Comparison of ENCODE assay signal across 9 cellular contexts in the genomic region with DNA sequence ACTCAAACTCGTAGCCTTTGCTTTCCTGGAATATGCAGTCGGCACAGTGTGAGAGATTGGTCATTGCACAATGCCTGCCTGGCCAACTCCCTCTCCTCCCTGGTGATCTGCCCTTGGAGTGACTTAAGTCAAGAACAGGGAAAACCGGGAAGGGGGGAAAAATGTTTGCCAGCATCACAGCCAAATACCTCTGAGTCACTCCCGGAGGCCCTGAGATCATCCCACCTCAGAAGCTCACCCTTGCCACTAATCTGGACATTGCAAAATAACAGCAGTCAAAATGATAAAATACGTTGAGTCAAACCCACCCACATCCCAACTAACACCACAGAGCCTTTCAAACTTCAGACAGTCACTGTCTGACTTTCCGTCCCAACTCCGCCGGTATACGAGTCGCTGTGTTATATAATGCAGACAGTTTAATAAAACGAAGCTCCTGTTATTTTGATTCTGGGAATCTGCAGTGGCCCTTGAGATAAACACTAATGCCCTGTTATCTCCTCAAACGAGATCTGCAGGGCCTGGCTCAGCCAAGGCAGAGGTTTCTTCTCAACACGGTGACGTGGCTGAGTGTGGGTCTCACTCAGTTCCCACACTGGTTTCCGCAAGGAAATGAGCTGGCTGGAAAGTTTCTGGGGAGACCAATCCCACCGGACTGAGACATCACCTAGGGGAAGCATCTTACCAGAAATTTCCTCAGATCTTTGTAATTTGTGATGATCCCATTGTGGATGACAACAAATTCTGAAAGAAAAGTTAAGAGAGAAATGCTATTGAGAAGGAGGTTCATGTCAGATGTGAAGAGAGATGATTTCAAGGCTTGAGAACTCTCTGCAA. TPM values are rescaled to one million over a fixed set of nuclear protein-coding genes. Genes with fewer than 3 reads are reported as not detected.
DNase-seq lines count a peak whose midpoint lies in the region; ATAC-seq, FAIRE-seq and TF ChIP-seq lines count a peak whose summit lies in the region.
"Had no signal": no experiment of that assay in that cellular context is flagged by ENCODE, and none has a peak within 500 bp of the region (broad histone marks: within the 10 kb centered on the region; RNA-seq: fewer than 3 reads in every experiment).

No MANE protein-coding gene starts in this region.

- H2AFZ ChIP-seq in HepG2 (ENCODE audit: low read length), result no peak overlapping the region

- H3K27ac Mint-ChIP-seq in chondrocyte (ENCODE audit: unreplicated experiment), result peak overlapping the region; percentile 73
- H3K27ac Mint-ChIP-seq in CD4-positive, alpha-beta T cell, result no peak overlapping the region
- H3K27ac Mint-ChIP-seq in activated T-cell treated with anti-CD3 and anti-CD28 coated beads, Interleukin-2, amount 50 U/mL, for 24 hours, result no peak overlapping the region
- no peak overlapping the region for H3K27ac Mint-ChIP-seq in naive thymus-derived CD8-positive, alpha-beta T cell

- CTCF ChIA-PET in HepG2 (lab: Yijun Ruan, JAX; ENCODE audit: low intra/inter-chr PET ratio, low total read pairs), result interaction anchor here (3.0 kb wide), 1 partner anchor 38 kb away, joined by 26 read pairs; no protein-coding TSS in a partner anchor
- CTCF ChIA-PET in CD4-positive, alpha-beta T cell (lab: Charles Lee), result interaction anchor here (1.8 kb wide), 1 partner anchor 16 kb away, joined by 5 read pairs; no protein-coding TSS in a partner anchor

- H3K9ac ChIP-seq in HUES64 (ENCODE audit: low read depth, low read length), result peak overlapping the region; percentile 87
- no peak overlapping the region for H3K9ac ChIP-seq in HepG2 (ENCODE audit: insufficient read depth, low read depth, low read length)

- no peak overlapping the region for H3K4me3 Mint-ChIP-seq in chondrocyte (ENCODE audit: unreplicated experiment)
- no peak overlapping the region for H3K4me3 Mint-ChIP-seq in CD4-positive, alpha-beta T cell
- H3K4me3 Mint-ChIP-seq in activated T-cell treated with anti-CD3 and anti-CD28 coated beads, Interleukin-2, amount 50 U/mL, for 24 hours, result no peak overlapping the region
- H3K4me3 Mint-ChIP-seq in naive thymus-derived CD8-positive, alpha-beta T cell, result no peak overlapping the region

- no peak for TF ChIP-seq RAD21 in HepG2 (CRISPR knock-in tag; IDR thresholded peaks at IDR 0.05)

- H3K4me3 ChIP-seq in HUES64 (ENCODE audit: low read length) (no peak overlapping the region; the same call in 1 of the 2 replicates), HepG2 (replicated peaks in 1 of 3; ENCODE audit: insufficient read depth in 1 of 3, low read depth in 2 of 3, low read length in 3 of 3) (no peak overlapping the region), upper lobe of right lung (no peak overlapping the region)
- H3K4me3 ChIP-seq: SK-N-MC had no signal

- peaks cover 18% of the 10 kb centered on the region for H3K4me1 ChIP-seq in HUES64 (ENCODE audit: insufficient read depth, low read length)
- H3K4me1 ChIP-seq in HepG2 (ENCODE audit: insufficient read depth, low read length), result 0 out of 2 replicates have a peak, but pooled peaks cover 8% of the 10 kb centered on the region
- peaks cover 5% of the 10 kb centered on the region for H3K4me1 ChIP-seq in upper lobe of right lung

- BruUV-seq in HepG2 (replicated peaks; lab: Mats Ljungman, UMichigan), result no TSS peak

- H3K27me3 ChIP-seq in HUES64 (ENCODE audit: insufficient read depth, low read length), result no peaks in the 10 kb centered on the region
- peaks cover 4 to 32% of the 10 kb centered on the region in 2 experiments; a peak in 4 of 5 replicates for H3K27me3 ChIP-seq in HepG2 (ENCODE audit: control insufficient read depth in 1 of 2, insufficient read depth in 2 of 2, low read length in 2 of 2)
- no peaks in the 10 kb centered on the region for H3K27me3 ChIP-seq in upper lobe of right lung
- peaks cover 6% of the 10 kb centered on the region for H3K27me3 ChIP-seq in CD4-positive, alpha-beta T cell (ENCODE audit: control insufficient read depth, insufficient read depth, low read length)

- no peaks in the 10 kb centered on the region for H3K79me2 ChIP-seq in HepG2 (ENCODE audit: insufficient read depth, low read length)

- ATAC-seq in HepG2 (no peak), upper lobe of right lung (peak; percentile 55)
- no peak for ATAC-seq in CD4-positive, alpha-beta T cell (ENCODE audit: poor library complexity)
- no peak for ATAC-seq in naive thymus-derived CD8-positive, alpha-beta T cell

- H3K36me3 Mint-ChIP-seq in chondrocyte (ENCODE audit: low read depth), result peaks cover 2% of the 10 kb centered on the region
- no peaks in the 10 kb centered on the region for H3K36me3 Mint-ChIP-seq in CD4-positive, alpha-beta T cell (ENCODE audit: low read depth)
- H3K36me3 Mint-ChIP-seq in activated T-cell treated with anti-CD3 and anti-CD28 coated beads, Interleukin-2, amount 50 U/mL, for 24 hours (ENCODE audit: low read depth), result no peaks in the 10 kb centered on the region
- H3K36me3 Mint-ChIP-seq in naive thymus-derived CD8-positive, alpha-beta T cell, result no peaks in the 10 kb centered on the region

- TF ChIP-seq POLR2A in HepG2 (IDR thresholded peaks at IDR 0.05; ENCODE audit: insufficient read depth in 1 of 2, low read depth in 2 of 2, low read length in 2 of 2), result no peak

- no peak overlapping the region for H3K4me2 ChIP-seq in HepG2 (ENCODE audit: low read depth, low read length)

- FAIRE-seq in HepG2 (lab: Jason Lieb, UNC), result no peak

- TF ChIP-seq CTCF in chondrocyte (IDR thresholded peaks at IDR 0.05) (no peak), HepG2 (CRISPR knock-in tag; IDR thresholded peaks at IDR 0.05) (no peak), upper lobe of right lung (IDR thresholded peaks at IDR 0.05) (no peak)
- TF ChIP-seq CTCF in CD4-positive, alpha-beta T cell (IDR thresholded peaks at IDR 0.05), result no peak

- H3K36me3 ChIP-seq in HUES64 (ENCODE audit: insufficient read depth, low read length) (peaks cover 86% of the 10 kb centered on the region), HepG2 (replicated peaks in 1 of 2; ENCODE audit: control insufficient read depth in 1 of 2, insufficient read depth in 2 of 2, low read length in 2 of 2) (no peaks in the 10 kb centered on the region), upper lobe of right lung (no peaks in the 10 kb centered on the region)

- no peaks in the 10 kb centered on the region for H3K9me3 Mint-ChIP-seq in chondrocyte (ENCODE audit: low read depth)
- no peaks in the 10 kb centered on the region for H3K9me3 Mint-ChIP-seq in CD4-positive, alpha-beta T cell
- H3K9me3 Mint-ChIP-seq in activated T-cell treated with anti-CD3 and anti-CD28 coated beads, Interleukin-2, amount 50 U/mL, for 24 hours, result no peaks in the 10 kb centered on the region
- H3K9me3 Mint-ChIP-seq in naive thymus-derived CD8-positive, alpha-beta T cell, result no peaks in the 10 kb centered on the region

- TF ChIP-seq EP300 in HepG2 (IDR thresholded peaks at IDR 0.05; ENCODE audit: low read depth in 2 of 2, low read length in 2 of 2) (no peak), HepG2 (CRISPR knock-in tag; IDR thresholded peaks at IDR 0.05; ENCODE audit: borderline replicate concordance) (no peak)

- H3K9me3 ChIP-seq in HUES64 (ENCODE audit: insufficient read depth, low read depth, low read length) (no peaks in the 10 kb centered on the region), HepG2 (ENCODE audit: low read length) (no peaks in the 10 kb centered on the region), upper lobe of right lung (no peaks in the 10 kb centered on the region)
- H3K9me3 ChIP-seq in CD4-positive, alpha-beta T cell (ENCODE audit: control insufficient read depth, low read length), result no peaks in the 10 kb centered on the region

- POLR2A ChIA-PET in HepG2 (lab: Yijun Ruan, JAX), result no interaction called here
- POLR2A ChIA-PET in CD4-positive, alpha-beta T cell (lab: Charles Lee), result no interaction called here
- POLR2A ChIA-PET in naive thymus-derived CD8-positive, alpha-beta T cell (lab: Charles Lee), result no interaction called here

- intact Hi-C loops in HepG2 (cut with micrococcal nuclease; ENCODE audit: unreplicated experiment), result no loop called here
- intact Hi-C loops in upper lobe of right lung (cut with DNase I), result no loop called here
- intact Hi-C loops in CD4-positive, alpha-beta T cell (cut with DNase I, micrococcal nuclease), result no loop called here

- no peaks in the 10 kb centered on the region for H3K27me3 Mint-ChIP-seq in chondrocyte (ENCODE audit: low read depth)
- H3K27me3 Mint-ChIP-seq in CD4-positive, alpha-beta T cell, result peaks cover 28% of the 10 kb centered on the region
- H3K27me3 Mint-ChIP-seq in activated T-cell treated with anti-CD3 and anti-CD28 coated beads, Interleukin-2, amount 50 U/mL, for 24 hours, result peaks cover 30% of the 10 kb centered on the region
- peaks cover 8 to 37% (median 20%) of the 10 kb centered on the region in 5 donors for H3K27me3 Mint-ChIP-seq in naive thymus-derived CD8-positive, alpha-beta T cell

- DNase-seq in chondrocyte (ENCODE audit: low spot score) (no peak), HepG2 (ENCODE audit: low spot score) (peak; percentile 21), upper lobe of right lung (no peak)
- DNase-seq in CD4-positive, alpha-beta T cell, result no peak
- DNase-seq in activated T-cell treated with anti-CD3 and anti-CD28 coated beads, Interleukin-2, amount 50 U/mL, for 24 hours, result no peak
- no peak for DNase-seq in naive thymus-derived CD8-positive, alpha-beta T cell
- no peak for DNase-seq in stimulated activated CD4-positive, alpha-beta T cell treated with anti-CD3 and anti-CD28 coated beads, Interleukin-2, amount 100 ng/mL, for 24 hours

- H3K27ac ChIP-seq in HUES64 (ENCODE audit: low read depth, low read length) (peak overlapping the region; percentile 100), HepG2 (ENCODE audit: extremely low read length, insufficient read depth, low read length) (no peak overlapping the region), upper lobe of right lung (peak overlapping the region; percentile 71)
- no peak overlapping the region for H3K27ac ChIP-seq in CD4-positive, alpha-beta T cell (ENCODE audit: low read depth, low read length)
- H3K27ac ChIP-seq: SK-N-MC had no signal

- no peaks in the 10 kb centered on the region for H4K20me1 ChIP-seq in HepG2 (ENCODE audit: insufficient read depth, low read length)

- peaks cover 47% of the 10 kb centered on the region for H3K4me1 Mint-ChIP-seq in chondrocyte (ENCODE audit: low read depth)
- H3K4me1 Mint-ChIP-seq in CD4-positive, alpha-beta T cell (ENCODE audit: low read depth), result no peaks in the 10 kb centered on the region
- H3K4me1 Mint-ChIP-seq in activated T-cell treated with anti-CD3 and anti-CD28 coated beads, Interleukin-2, amount 50 U/mL, for 24 hours (ENCODE audit: low read depth), result peaks cover 6% of the 10 kb centered on the region
- peaks cover 0 to 2% (median 0%) of the 10 kb centered on the region in 4 donors for H3K4me1 Mint-ChIP-seq in naive thymus-derived CD8-positive, alpha-beta T cell

- in situ Hi-C loops in HepG2 (cut with HindIII; ENCODE audit: extremely low pct_ligation_motif_present, low pct_unique_long_range_greater_than_20kb), result no loop called here

- 80% methylated on average over 16 of the region's 16 CpGs for WGBS in HUES64
- 14% methylated on average over 16 of the region's 16 CpGs for WGBS in HepG2 (ENCODE audit: low lambda C conversion rate)

RNA-seq across cellular contexts. Expression of a gene that starts 22.1 kb away (rescaled TPM):
- polyA plus RNA-seq in HUES64 (2013, experiment 1 of 2), result 67.4 TPM
- 66.3 TPM for polyA plus RNA-seq in HUES64 (2013, experiment 2 of 2)
- total RNA-seq in chondrocyte, result 16.8 to 46.1 TPM (median 18.8 TPM) in 3 replicates
- total RNA-seq in HepG2 (2016; rRNA removed; fragmentation: Illumina TruSeq; extraction: Trizol), result 0.10 and 0.18 TPM in 2 replicates
- not detected in 2 replicates for total RNA-seq in HepG2 (2016; cell fraction: cytosol; rRNA removed; fragmentation: Illumina TruSeq; extraction: Trizol; ENCODE audit: low read depth)
- 0.10 and 0.13 TPM in 2 replicates for total RNA-seq in HepG2 (2016; cell fraction: insoluble cytoplasmic fraction; rRNA removed; fragmentation: Illumina TruSeq; extraction: Trizol)
- total RNA-seq in HepG2 (2016; cell fraction: membrane; rRNA removed; fragmentation: Illumina TruSeq; extraction: Trizol), result 0.06 TPM in 1 of 2 replicates, not detected in the other
- not detected in 2 replicates for total RNA-seq in HepG2 (2016; cell fraction: nucleus; rRNA removed; fragmentation: Illumina TruSeq; extraction: Trizol)
- polyA plus RNA-seq in HepG2 (2011; rRNA removed), result 0.09 and 0.18 TPM in 2 replicates
- polyA plus RNA-seq in HepG2 (2011; cell fraction: cytosol; rRNA removed), result 0.08 and 0.12 TPM in 2 replicates
- polyA plus RNA-seq in HepG2 (2011; cell fraction: nucleus; rRNA removed), result 0.09 and 0.10 TPM in 2 replicates
- polyA plus RNA-seq in HepG2 (2012), result 0.07 and 0.11 TPM in 2 replicates
- 0.05 TPM in 1 of 2 replicates, not detected in the other for polyA plus RNA-seq in HepG2 (2016; cell fraction: cytosol; fragmentation: Illumina TruSeq; extraction: Trizol; ENCODE audit: low read depth)
- polyA plus RNA-seq in HepG2 (2016; cell fraction: insoluble cytoplasmic fraction; fragmentation: Illumina TruSeq; extraction: Trizol; ENCODE audit: low read depth), result 0.12 TPM in 1 of 2 replicates, not detected in the other
- not detected in 2 replicates for polyA plus RNA-seq in HepG2 (2016; cell fraction: membrane; fragmentation: Illumina TruSeq; extraction: Trizol; ENCODE audit: low read depth)
- not detected in 2 replicates for polyA plus RNA-seq in HepG2 (2016; cell fraction: nucleus; fragmentation: Illumina TruSeq; extraction: Trizol; ENCODE audit: insufficient read depth, low read depth)
- 4.4 TPM in 1 of 2 replicates, not detected in the other for polyA minus RNA-seq in HepG2 (2011; rRNA and poly(A)+ RNA removed; ENCODE audit: low replicate concordance)
- not detected in 2 replicates for polyA minus RNA-seq in HepG2 (2011; cell fraction: cytosol; rRNA and poly(A)+ RNA removed)
- not detected in 2 replicates for polyA minus RNA-seq in HepG2 (2011; cell fraction: nucleus; rRNA and poly(A)+ RNA removed)
- 20.4 TPM for total RNA-seq in upper lobe of right lung
- 1 to 10 TPM; 1.1 to 1.5 TPM for total RNA-seq in CD4-positive, alpha-beta T cell
- 1 to 10 TPM in 1 of 2 experiments, under 1 TPM in 1; 0.52 to 2.9 TPM for total RNA-seq in naive thymus-derived CD8-positive, alpha-beta T cell
- polyA plus RNA-seq in naive thymus-derived CD8-positive, alpha-beta T cell, result 1 to 10 TPM in 1 of 3 donors, not detected in 2; 2.0 TPM

RNA-seq across cellular contexts. Expression of a gene that starts 39.1 kb away (rescaled TPM):
- 23.5 TPM for polyA plus RNA-seq in HUES64 (2013, experiment 1 of 2)
- 23.6 TPM for polyA plus RNA-seq in HUES64 (2013, experiment 2 of 2)
- total RNA-seq in chondrocyte (31.1 to 34.8 TPM (median 34.6 TPM) in 3 replicates), HepG2 (2016; rRNA removed; fragmentation: Illumina TruSeq; extraction: Trizol) (30.1 and 30.7 TPM in 2 replicates), upper lobe of right lung (39.5 TPM)
- total RNA-seq in HepG2 (2016; cell fraction: cytosol; rRNA removed; fragmentation: Illumina TruSeq; extraction: Trizol; ENCODE audit: low read depth), result 62.8 and 71.5 TPM in 2 replicates
- total RNA-seq in HepG2 (2016; cell fraction: insoluble cytoplasmic fraction; rRNA removed; fragmentation: Illumina TruSeq; extraction: Trizol), result 24.2 and 24.5 TPM in 2 replicates
- total RNA-seq in HepG2 (2016; cell fraction: membrane; rRNA removed; fragmentation: Illumina TruSeq; extraction: Trizol), result 67.1 and 68.4 TPM in 2 replicates
- 22.3 and 23.2 TPM in 2 replicates for total RNA-seq in HepG2 (2016; cell fraction: nucleus; rRNA removed; fragmentation: Illumina TruSeq; extraction: Trizol)
- 37.5 and 56.1 TPM in 2 replicates for polyA plus RNA-seq in HepG2 (2011; rRNA removed)
- 23.0 and 31.2 TPM in 2 replicates for polyA plus RNA-seq in HepG2 (2011; cell fraction: cytosol; rRNA removed)
- polyA plus RNA-seq in HepG2 (2011; cell fraction: nucleus; rRNA removed), result 14.2 and 14.5 TPM in 2 replicates
- polyA plus RNA-seq in HepG2 (2012), result 22.2 and 23.4 TPM in 2 replicates
- 53.0 and 57.8 TPM in 2 replicates for polyA plus RNA-seq in HepG2 (2016; cell fraction: cytosol; fragmentation: Illumina TruSeq; extraction: Trizol; ENCODE audit: low read depth)
- polyA plus RNA-seq in HepG2 (2016; cell fraction: insoluble cytoplasmic fraction; fragmentation: Illumina TruSeq; extraction: Trizol; ENCODE audit: low read depth), result 50.6 and 57.0 TPM in 2 replicates
- 82.1 and 83.4 TPM in 2 replicates for polyA plus RNA-seq in HepG2 (2016; cell fraction: membrane; fragmentation: Illumina TruSeq; extraction: Trizol; ENCODE audit: low read depth)
- polyA plus RNA-seq in HepG2 (2016; cell fraction: nucleus; fragmentation: Illumina TruSeq; extraction: Trizol; ENCODE audit: insufficient read depth, low read depth), result 52.9 and 54.2 TPM in 2 replicates
- polyA minus RNA-seq in HepG2 (2011; rRNA and poly(A)+ RNA removed; ENCODE audit: low replicate concordance), result 51.3 and 98.7 TPM in 2 replicates
- 21.4 and 22.1 TPM in 2 replicates for polyA minus RNA-seq in HepG2 (2011; cell fraction: cytosol; rRNA and poly(A)+ RNA removed)
- 25.0 and 26.0 TPM in 2 replicates for polyA minus RNA-seq in HepG2 (2011; cell fraction: nucleus; rRNA and poly(A)+ RNA removed)
- total RNA-seq in CD4-positive, alpha-beta T cell, result 10 to 100 TPM; 21.2 to 21.7 TPM
- 10 to 100 TPM; 37.2 to 39.9 TPM for total RNA-seq in naive thymus-derived CD8-positive, alpha-beta T cell
- polyA plus RNA-seq in naive thymus-derived CD8-positive, alpha-beta T cell, result 10 to 100 TPM; 20.3 to 28.3 (median 24.0) TPM

Comparison
In these comparisons a context has a peak if more than half of its experiments do, and no peak if none do; other contexts are left out.
1. H3K27ac ChIP-seq: peak in HUES64 (single experiment) and upper lobe of right lung (single experiment); none in HepG2 (single experiment) and CD4-positive, alpha-beta T cell (single experiment).